In the genomic region with DNA sequence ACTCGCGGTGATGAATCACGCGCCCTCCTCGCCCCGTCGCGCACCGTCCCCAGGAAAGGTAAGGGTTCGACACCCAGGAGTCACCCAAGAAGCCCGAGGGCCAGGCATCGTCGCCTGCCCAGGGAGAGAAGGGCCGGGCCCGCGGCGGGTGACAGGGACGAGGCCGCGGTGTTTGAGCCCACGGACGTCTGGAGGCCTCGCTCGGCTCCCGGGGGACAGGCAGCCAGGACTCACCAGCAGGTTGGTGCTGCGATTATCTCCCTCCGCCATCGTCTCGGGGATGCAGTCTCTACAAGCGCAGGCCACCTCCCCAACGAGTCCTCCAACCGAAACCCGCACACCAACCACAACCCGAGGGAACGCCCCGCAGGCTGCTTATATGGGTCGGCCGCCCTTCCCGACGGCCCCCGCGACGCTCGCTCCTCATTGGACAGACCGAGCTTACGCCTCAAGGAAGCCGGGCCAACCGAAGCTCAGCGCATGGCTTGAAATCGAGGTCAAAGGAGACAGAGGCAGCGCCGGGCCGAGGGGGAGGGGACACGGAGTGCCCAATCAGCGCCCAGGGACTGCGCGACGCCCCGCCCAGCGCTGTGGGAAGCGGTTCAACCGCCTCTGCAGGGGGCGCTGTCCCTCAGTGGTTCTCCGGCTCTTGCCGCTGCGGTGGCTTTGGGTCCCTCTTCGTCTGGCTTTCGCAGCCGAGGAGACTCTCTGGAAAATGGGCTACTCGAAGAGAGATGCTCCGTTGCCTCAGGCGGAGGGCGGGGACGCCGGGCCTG, we compare ENCODE assay signal across 8 cellular contexts. TPM values are rescaled to one million over a fixed set of nuclear protein-coding genes. Genes with fewer than 3 reads are reported as not detected.
DNase-seq lines count a peak whose midpoint lies in the region; ATAC-seq and TF ChIP-seq lines count a peak whose summit lies in the region.

A gene (minus strand): TSS at position 353 of the 776 bp plus-strand sequence. CDS start 83 bp downstream, at position 270.

- H3K4me3 ChIP-seq in osteoblast (ENCODE audit: insufficient read depth, low read length): peak within 1 kb of the TSS; percentile 99
- peak within 1 kb of the TSS; percentile 75 for H3K4me3 ChIP-seq in thymus (ENCODE audit: low read length)

- CTCF ChIA-PET in GM10248 (lab: Yijun Ruan, JAX): interaction anchor here (0.6 to 3.4 kb wide), 29 partner anchors 9 to 168 kb away, joined by 3 to 46 read pairs (median 4); a partner anchor contains a TSS

- H3K9me3 ChIP-seq in osteoblast (ENCODE audit: low read depth, low read length) (no peaks in the 10 kb centered on the region), thymus (ENCODE audit: control insufficient read depth) (no peaks in the 10 kb centered on the region)

- H4K20me1 ChIP-seq in osteoblast (ENCODE audit: insufficient read depth, low read length): peaks cover 21% of the 10 kb centered on the region

- TF ChIP-seq CTCF in GM10248 (IDR thresholded peaks at IDR 0.05; ENCODE audit: control extremely low read depth, extremely low read depth, low read depth, missing control alignments) (peak; percentile 96), osteoblast (IDR thresholded peaks at IDR 0.05; ENCODE audit: extremely low read depth, low read depth, low read length) (peak; percentile 85)

- no peaks in the 10 kb centered on the region for H3K36me3 Mint-ChIP-seq in activated naive CD8-positive, alpha-beta T cell

- H2AFZ ChIP-seq in osteoblast (ENCODE audit: low read length): peak within 1 kb of the TSS; percentile 78

- POLR2A ChIA-PET in GM10248 (lab: Yijun Ruan, JAX): interaction anchor here (0.6 to 5.0 kb wide), 14 partner anchors 9 to 1730 kb away, joined by 3 to 107 read pairs (median 4); a partner anchor contains a TSS

- peak; percentile 95 for ATAC-seq in HG02588 (IDR thresholded peaks at IDR 0.05; ENCODE audit: unreplicated experiment)

- H3K4me1 Mint-ChIP-seq in activated naive CD8-positive, alpha-beta T cell (ENCODE audit: low read depth): peaks cover 53% of the 10 kb centered on the region

- WGBS in thymus: under 1% methylated on average over 75 of the region's 75 CpGs

- H3K4me3 Mint-ChIP-seq in activated naive CD8-positive, alpha-beta T cell: peak within 1 kb of the TSS; percentile 96

- peaks cover 22% of the 10 kb centered on the region for H3K36me3 ChIP-seq in osteoblast (ENCODE audit: insufficient read depth, low read length)
- peaks cover 3% of the 10 kb centered on the region for H3K36me3 ChIP-seq in thymus (ENCODE audit: control insufficient read depth, insufficient read depth)

- H3K27me3 Mint-ChIP-seq in activated naive CD8-positive, alpha-beta T cell: no peaks in the 10 kb centered on the region

- H3K4me2 ChIP-seq in osteoblast (ENCODE audit: insufficient read depth, low read length): peak within 1 kb of the TSS; percentile 92

- peaks cover 55% of the 10 kb centered on the region for H3K79me2 ChIP-seq in osteoblast (ENCODE audit: insufficient read depth, low read length)

- H3K9me3 Mint-ChIP-seq in activated naive CD8-positive, alpha-beta T cell (ENCODE audit: low read depth): no peaks in the 10 kb centered on the region

- H3K27ac Mint-ChIP-seq in activated naive CD8-positive, alpha-beta T cell: peak within 1 kb of the TSS; percentile 95

- peak within 1 kb of the TSS; percentile 91 for H3K27ac ChIP-seq in osteoblast (ENCODE audit: low read depth, low read length)
- peak within 1 kb of the TSS; percentile 96 for H3K27ac ChIP-seq in thymus (ENCODE audit: low read depth)

- H3K27me3 ChIP-seq in osteoblast (ENCODE audit: insufficient read depth, low read length) (no peaks in the 10 kb centered on the region), thymus (ENCODE audit: control insufficient read depth, insufficient read depth) (no peaks in the 10 kb centered on the region)

- H3K4me1 ChIP-seq in osteoblast (ENCODE audit: insufficient read depth, low read length) (peaks cover 38% of the 10 kb centered on the region), thymus (ENCODE audit: control insufficient read depth, insufficient read depth, low read length) (peaks cover 17% of the 10 kb centered on the region)

- DNase-seq in GM10248 (ENCODE audit: extremely low spot score): peak; percentile 98
- DNase-seq in NCI-H1092 (lab: John Stamatoyannopoulos, UW): peak; percentile 99
- peak; percentile 96 for DNase-seq in SKM-1 (lab: John Stamatoyannopoulos, UW; ENCODE audit: unreplicated experiment)
- DNase-seq in glomerular visceral epithelial cell (ENCODE audit: extremely low spot score): peak; percentile 99
- DNase-seq in osteoblast (ENCODE audit: insufficient read length, low spot score, missing footprints): peak; percentile 95

RNA-seq across cellular contexts. Expression of the gene that starts here (rescaled TPM):
- 113 and 121 TPM in 2 replicates for total RNA-seq in osteoblast
- polyA plus RNA-seq in thymus: 120 TPM

Comparison
In these comparisons a context has a peak if more than half of its experiments do, and no peak if none do; other contexts are left out.
1. Peak in every context shown above with its lines: DNase-seq, ATAC-seq, H3K4me3 ChIP-seq and H3K27ac ChIP-seq.